Comparison of ENCODE assay signal across 23 cellular contexts in the genomic region with DNA sequence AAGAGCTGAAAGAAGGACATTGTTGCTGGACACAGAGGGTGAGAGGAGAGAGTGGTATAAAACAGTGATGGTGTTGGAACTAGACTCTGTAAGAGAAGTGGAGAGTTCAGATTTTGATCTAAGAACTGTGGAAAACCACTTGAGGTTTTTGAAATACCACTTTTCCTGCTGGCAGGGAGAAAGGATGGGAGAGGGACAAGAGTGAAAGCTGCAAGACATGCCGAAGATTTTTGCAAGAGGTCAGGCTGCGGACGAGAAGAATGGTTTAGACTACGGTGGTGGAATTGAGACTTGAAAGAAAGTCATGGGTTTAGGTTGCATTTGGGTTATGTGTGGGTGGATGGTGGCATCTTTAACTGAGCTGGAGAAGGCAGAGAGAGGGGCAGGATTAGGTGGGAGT.
"Had no signal": no experiment of that assay in that cellular context is flagged by ENCODE, and none has a peak within 500 bp of the region (broad histone marks: within the 10 kb centered on the region; RNA-seq: fewer than 3 reads in every experiment).

No MANE protein-coding gene starts in this region.

- H3K4me3 ChIP-seq: breast epithelium, esophagus muscularis mucosa, gastrocnemius medialis, hepatocyte, ovary, prostate gland, thoracic aorta had no signal

- H3K9me3 ChIP-seq: breast epithelium, esophagus muscularis mucosa, gastrocnemius medialis, neutrophil, ovary, prostate gland, thoracic aorta had no signal

- H3K4me2 ChIP-seq: hepatocyte had no signal

- H3K27ac ChIP-seq: breast epithelium, esophagus muscularis mucosa, gastrocnemius medialis, hepatocyte, neutrophil, ovary, prostate gland, thoracic aorta, VCaP had no signal

- DNase-seq: activated CD4-positive, alpha-beta T cell treated with anti-CD3 and anti-CD28 coated beads for 4 hours; activated CD4-positive, alpha-beta T cell treated with anti-CD3 and anti-CD28 coated beads, Interleukin-2, amount 50 U/mL, for 4 hours; activated CD8-positive, alpha-beta memory T cell treated with anti-CD3 and anti-CD28 coated beads for 24 hours; activated effector memory CD4-positive, alpha-beta T cell treated with Interleukin-2 at 50 U/mL for 16 hours; activated naive CD4-positive, alpha-beta T cell treated with anti-CD3 and anti-CD28 coated beads for 36 hours; activated naive CD8-positive, alpha-beta T cell treated with anti-CD3 and anti-CD28 coated beads, Interleukin-2, amount 10 ng/mL, durations not matched to agents 7 days and 5 days; amniotic stem cell; effector CD4-positive, alpha-beta T cell; gastrocnemius medialis; glutamatergic neuron; left cardiac atrium; mammary epithelial cell; ovary; retina; stimulated activated naive CD4-positive, alpha-beta T cell treated with Interleukin-2 at 50 U/mL for 16 hours; T-helper 9 cell had no signal

- H3K79me2 ChIP-seq: hepatocyte had no signal

- H2AFZ ChIP-seq: hepatocyte had no signal

- H3K27me3 ChIP-seq: breast epithelium, esophagus muscularis mucosa, gastrocnemius medialis, hepatocyte, neutrophil, ovary had no signal

- H3K36me3 ChIP-seq: breast epithelium, esophagus muscularis mucosa, gastrocnemius medialis, neutrophil, ovary, prostate gland, thoracic aorta had no signal

- H3K4me1 ChIP-seq: breast epithelium, esophagus muscularis mucosa, gastrocnemius medialis, prostate gland had no signal

- ATAC-seq: gastrocnemius medialis, left cardiac atrium had no signal
